ENCODE assay signal across 1 cellular context in genomic region chr6:150004783-150005717, GRCh38.
TF ChIP-seq lines count a peak whose summit lies in the region.

No MANE protein-coding gene starts in this region.

TF ChIP-seq in HepG2, 621 proteins besides CTCF, POLR2A, EP300 and RAD21 (continued from another document and continues in another):
- TF ChIP-seq KIAA2018 (CRISPR knock-in tag; IDR thresholded peaks at IDR 0.05; ENCODE audit: borderline replicate concordance) (no peak), CBFB (CRISPR knock-in tag; IDR thresholded peaks at IDR 0.05) (no peak), ONECUT2 (CRISPR knock-in tag; IDR thresholded peaks at IDR 0.05) (no peak), GPBP1L1 (CRISPR knock-in tag; IDR thresholded peaks at IDR 0.05) (no peak), SP1 (IDR thresholded peaks at IDR 0.05) (no peak), SP1 (CRISPR knock-in tag; IDR thresholded peaks at IDR 0.05) (peak; percentile 71), ZNF614 (CRISPR knock-in tag; IDR thresholded peaks at IDR 0.05; ENCODE audit: borderline replicate concordance) (no peak), DBP (CRISPR knock-in tag; IDR thresholded peaks at IDR 0.05; ENCODE audit: not compliant biosample characterization) (no peak), KDM4B (CRISPR knock-in tag; IDR thresholded peaks at IDR 0.05) (0 out of 2 replicates have a peak, but pooled peaks have one; percentile 27), XRCC5 (optimal IDR thresholded peaks at IDR 0.05; ENCODE audit: low read length) (peak; percentile 49), ZNF335 (CRISPR knock-in tag; IDR thresholded peaks at IDR 0.05) (no peak), RELA (CRISPR knock-in tag; IDR thresholded peaks at IDR 0.05) (no peak), ZNF549 (CRISPR knock-in tag; IDR thresholded peaks at IDR 0.05) (no peak), ZSCAN5A (CRISPR knock-in tag; IDR thresholded peaks at IDR 0.05; ENCODE audit: borderline replicate concordance) (no peak), ZNF770 (CRISPR knock-in tag; IDR thresholded peaks at IDR 0.05) (no peak), ZBTB2 (CRISPR knock-in tag; IDR thresholded peaks at IDR 0.05; ENCODE audit: low read depth) (no peak), PLSCR1 (CRISPR knock-in tag; IDR thresholded peaks at IDR 0.05; ENCODE audit: borderline replicate concordance) (no peak), ZZZ3 (CRISPR knock-in tag; IDR thresholded peaks at IDR 0.05; ENCODE audit: borderline replicate concordance) (no peak), ZNF883 (CRISPR knock-in tag; IDR thresholded peaks at IDR 0.05; ENCODE audit: not compliant biosample characterization) (no peak), TBP (CRISPR knock-in tag; IDR thresholded peaks at IDR 0.05) (no peak), CBX5 (CRISPR knock-in tag; IDR thresholded peaks at IDR 0.05; ENCODE audit: borderline replicate concordance) (0 out of 2 replicates have a peak, but pooled peaks have one; percentile 33), MED1 (CRISPR knock-in tag; IDR thresholded peaks at IDR 0.05) (0 out of 2 replicates have a peak, but pooled peaks have one; percentile 11), DDIT3 (CRISPR knock-in tag; IDR thresholded peaks at IDR 0.05) (no peak), PHF21A (CRISPR knock-in tag; IDR thresholded peaks at IDR 0.05) (no peak), ZNF747 (CRISPR knock-in tag; IDR thresholded peaks at IDR 0.05; ENCODE audit: borderline replicate concordance) (0 out of 2 replicates have a peak, but pooled peaks have one; percentile 45), KDM1A (CRISPR knock-in tag; IDR thresholded peaks at IDR 0.05) (no peak), RFX5 (IDR thresholded peaks at IDR 0.05; ENCODE audit: low read depth, low read length) (no peak), ZBTB39 (CRISPR knock-in tag; IDR thresholded peaks at IDR 0.05) (no peak), HNF4G (IDR thresholded peaks at IDR 0.05; ENCODE audit: borderline replicate concordance, low read depth, low read length) (0 out of 2 replicates have a peak, but pooled peaks have one; percentile 12), HNF4G (CRISPR knock-in tag; IDR thresholded peaks at IDR 0.05; ENCODE audit: borderline replicate concordance, low read depth) (peak; percentile 31; the same call in 1 of the 2 replicates), ELF4 (CRISPR knock-in tag; IDR thresholded peaks at IDR 0.05; ENCODE audit: borderline replicate concordance) (no peak), ZNF33B (CRISPR knock-in tag; IDR thresholded peaks at IDR 0.05) (no peak), PCBP2 (optimal IDR thresholded peaks at IDR 0.05; ENCODE audit: low read depth, low read length, poor library complexity, severe bottlenecking) (no peak), HMGXB4 (CRISPR knock-in tag; IDR thresholded peaks at IDR 0.05; ENCODE audit: borderline replicate concordance in 1 of 2, low read depth in 1 of 2) (peak; percentile 36 to 61; a peak in 2 of 4 replicates)
